Comparison of ENCODE assay signal across 8 cellular contexts in the genomic region with DNA sequence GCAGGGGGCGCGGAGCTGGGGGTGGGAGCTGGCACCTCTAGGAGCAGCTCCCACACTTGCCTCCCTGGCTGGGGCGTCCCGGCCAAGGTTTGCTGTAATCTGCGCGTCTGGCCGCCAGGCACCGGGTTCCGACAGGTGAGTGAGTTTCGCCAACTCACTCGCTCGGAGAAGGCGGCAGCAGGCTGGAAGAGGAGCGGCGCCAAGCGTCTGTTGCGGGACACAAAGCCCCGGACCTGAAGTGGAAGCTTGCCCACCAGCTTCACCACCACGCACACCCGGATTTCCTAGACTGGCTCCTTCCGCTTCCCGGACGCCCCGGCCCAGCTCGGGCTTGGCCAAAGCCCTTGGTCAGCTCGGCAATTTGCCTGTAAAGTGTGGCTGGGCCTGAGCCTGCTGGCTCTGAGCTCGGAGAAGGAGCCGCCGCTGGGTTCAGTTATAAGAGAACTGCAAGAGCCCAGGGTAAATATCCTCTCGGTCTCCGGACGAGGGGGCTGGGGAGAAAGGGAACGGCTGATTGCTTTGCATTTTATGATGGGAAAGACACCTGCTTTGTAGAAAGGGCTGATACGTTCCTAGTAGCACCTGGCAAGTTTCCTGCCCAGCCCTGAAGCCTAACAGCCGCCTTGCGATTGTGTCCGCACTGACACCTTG. TPM values are rescaled to one million over a fixed set of nuclear protein-coding genes. Genes with fewer than 3 reads are reported as not detected.
DNase-seq lines count a peak whose midpoint lies in the region; ATAC-seq, FAIRE-seq and TF ChIP-seq lines count a peak whose summit lies in the region.

No MANE protein-coding gene starts in this region.

- H3K56ac ChIP-seq in H1 (replicated peaks; ENCODE audit: insufficient read length, low read depth, low read length): no peak overlapping the region

- no peaks in the 10 kb centered on the region for H3K36me3 Mint-ChIP-seq in type B pancreatic cell

- POLR2A ChIA-PET in H1 (lab: Charles Lee; ENCODE audit: partially characterized antibody): interaction anchor here (1.3 to 1.5 kb wide), 3 partner anchors 10 to 131 kb away, joined by 3 to 4 read pairs (median 3); no protein-coding TSS in a partner anchor

- 5% methylated on average over 34 of the region's 37 CpGs; no CpG with 5 or more reads in 1 of the 2 experiments for WGBS in H1 (ENCODE audit: extremely low coverage in 1 of 2, insufficient coverage in 1 of 2, insufficient read length in 1 of 2, insufficient replicate concordance in 2 of 2, low coverage in 1 of 2, low lambda C conversion rate in 2 of 2, missing lambda C conversion rate in 1 of 2), 2 experiments
- WGBS in mesenchymal stem cell: 5% methylated on average over 37 of the region's 37 CpGs

- peak overlapping the region; percentile 87 to 96 for H3K4me2 ChIP-seq in H1 (ENCODE audit: insufficient read depth in 1 of 2, low read depth in 2 of 2, low read length in 2 of 2)
- peak overlapping the region; percentile 94 for H3K4me2 ChIP-seq in mesenchymal stem cell (ENCODE audit: low read length, poor library complexity, severe bottlenecking)

- H3K4me1 ChIP-seq in H1 (replicated peaks in 1 of 4; ENCODE audit: control insufficient read depth in 3 of 4, insufficient read depth in 4 of 4, low read length in 3 of 4): peaks cover 0 to 17% (median 4%) of the 10 kb centered on the region in 4 experiments; a peak in 6 of 7 replicates
- H3K4me1 ChIP-seq in mesenchymal stem cell (ENCODE audit: control insufficient read depth, insufficient read depth, low read depth, low read length): peaks cover 15% of the 10 kb centered on the region

- H3K27me3 ChIP-seq in H1 (replicated peaks in 1 of 4; ENCODE audit: control insufficient read depth in 3 of 4, extremely low read depth in 1 of 4, insufficient read depth in 3 of 4, low read length in 3 of 4): peaks cover 6 to 32% (median 21%) of the 10 kb centered on the region in 4 experiments
- peaks cover 24 to 29% of the 10 kb centered on the region in 2 experiments for H3K27me3 ChIP-seq in mesenchymal stem cell (ENCODE audit: control insufficient read depth in 1 of 2, insufficient read depth in 1 of 2, low read length in 2 of 2)

- no peak overlapping the region for H4K5ac ChIP-seq in H1 (ENCODE audit: insufficient read length, low read depth, low read length)

- ATAC-seq in HG02973 (IDR thresholded peaks at IDR 0.05; ENCODE audit: unreplicated experiment) (no peak), HG03432 (IDR thresholded peaks at IDR 0.05; ENCODE audit: unreplicated experiment) (no peak), GM18502 (IDR thresholded peaks at IDR 0.05; ENCODE audit: poor library complexity, unreplicated experiment) (no peak)

- no peak overlapping the region for H4K91ac ChIP-seq in H1 (replicated peaks; ENCODE audit: insufficient read length, low read length)
- H4K91ac ChIP-seq in mesenchymal stem cell (ENCODE audit: low read length): no peak overlapping the region

- peak overlapping the region in 3 of 4 experiments; percentile 21 to 69 (median 63); a peak in 5 of 7 replicates for H3K9ac ChIP-seq in H1 (replicated peaks in 1 of 4; ENCODE audit: extremely low read depth in 1 of 4, low read depth in 3 of 4, low read length in 3 of 4)
- H3K9ac ChIP-seq in mesenchymal stem cell (ENCODE audit: low read length): peak overlapping the region; percentile 77

- H4K8ac ChIP-seq in H1 (ENCODE audit: extremely low read depth, insufficient read depth, low read length) (peak overlapping the region; percentile 74; the same call in 1 of the 2 replicates), mesenchymal stem cell (ENCODE audit: low read length) (peak overlapping the region; percentile 19)

- TF ChIP-seq POLR2A in H1 (IDR thresholded peaks at IDR 0.05; ENCODE audit: control extremely low read depth in 1 of 2, low read depth in 2 of 2, low read length in 2 of 2): no peak

- peak; percentile 26 to 36 (median 27) for TF ChIP-seq CTCF in H1 (IDR thresholded peaks at IDR 0.05; ENCODE audit: control extremely low read depth in 1 of 3, insufficient read depth in 1 of 3, low read depth in 1 of 3, low read length in 3 of 3)
- TF ChIP-seq CTCF in type B pancreatic cell (conservative IDR thresholded peaks at IDR 0.05): no peak

- no peaks in the 10 kb centered on the region for H3K79me2 ChIP-seq in H1 (ENCODE audit: control insufficient read depth in 1 of 2, insufficient read depth in 2 of 2, low read length in 2 of 2)

- no peak overlapping the region for H3K27ac ChIP-seq in H1 (ENCODE audit: low read depth, low read length)
- no peak overlapping the region for H3K27ac ChIP-seq in mesenchymal stem cell (ENCODE audit: low read length, poor library complexity, severe bottlenecking)

- DNase-seq in ELF-1 (ENCODE audit: low read depth, low spot score): peak; percentile 79
- peak; percentile 85 for DNase-seq in NCI-H510A treated with DMSO at 0.1 percent for 48 hours (lab: John Stamatoyannopoulos, UW)
- peak in 1 of 2 experiments; percentile 85 for DNase-seq in H1 (ENCODE audit: low read depth in 1 of 2, low spot score in 2 of 2)
- DNase-seq in mesenchymal stem cell: peak; percentile 26
- no peak for DNase-seq in type B pancreatic cell (ENCODE audit: extremely low spot score, unreplicated experiment)

- H3K27me3 Mint-ChIP-seq in type B pancreatic cell: peaks cover 28% of the 10 kb centered on the region

- H4K20me1 ChIP-seq in H1 (replicated peaks in 1 of 2; ENCODE audit: control insufficient read depth in 1 of 2, insufficient read depth in 2 of 2, low read length in 2 of 2): no peaks in the 10 kb centered on the region

- FAIRE-seq in H1 (lab: Jason Lieb, UNC): no peak

- H3K9me3 Mint-ChIP-seq in type B pancreatic cell: no peaks in the 10 kb centered on the region

- H3K9me3 ChIP-seq in H1 (ENCODE audit: insufficient read depth in 2 of 2, low read depth in 1 of 2, low read length in 1 of 2) (no peaks in the 10 kb centered on the region), mesenchymal stem cell (ENCODE audit: control insufficient read depth, low read length) (no peaks in the 10 kb centered on the region)

- TF ChIP-seq EP300 in H1 (IDR thresholded peaks at IDR 0.05; ENCODE audit: borderline replicate concordance in 1 of 2, low read depth in 2 of 2, low read length in 2 of 2): no peak

- H2BK120ac ChIP-seq in H1 (replicated peaks; ENCODE audit: low read depth, low read length) (no peak overlapping the region), mesenchymal stem cell (ENCODE audit: low read depth, low read length) (no peak overlapping the region)

- no peak overlapping the region for H3K4ac ChIP-seq in H1 (replicated peaks; ENCODE audit: insufficient read length, low read depth, low read length)
- no peak overlapping the region for H3K4ac ChIP-seq in mesenchymal stem cell (ENCODE audit: low read depth in 1 of 2, low read length in 2 of 2)

- H3K27ac Mint-ChIP-seq in type B pancreatic cell: no peak overlapping the region

- H3K18ac ChIP-seq in H1 (ENCODE audit: extremely low read depth, low read length): peak overlapping the region; percentile 71; the same call in 1 of the 2 replicates
- H3K18ac ChIP-seq in mesenchymal stem cell (ENCODE audit: low read depth in 1 of 2, low read length in 2 of 2): no peak overlapping the region

- H2BK12ac ChIP-seq in H1 (ENCODE audit: low read depth, low read length): peak overlapping the region; percentile 64; the same call in 1 of the 2 replicates
- peak overlapping the region in 1 of 2 experiments; percentile 39 for H2BK12ac ChIP-seq in mesenchymal stem cell (ENCODE audit: low read length in 2 of 2)

- peaks cover 19% of the 10 kb centered on the region for H3K23me2 ChIP-seq in H1 (ENCODE audit: low read depth, low read length)

- peak overlapping the region; percentile 44; the same call in 1 of the 2 replicates for H2BK20ac ChIP-seq in H1 (ENCODE audit: low read length)

- peaks cover 5% of the 10 kb centered on the region for H3K4me1 Mint-ChIP-seq in type B pancreatic cell (ENCODE audit: unreplicated experiment)

- CTCF ChIA-PET in H1 (lab: Charles Lee; ENCODE audit: partially characterized antibody): interaction anchor here (0.6 to 7.9 kb wide), 25 partner anchors 10 to 928 kb away, joined by 3 to 102 read pairs (median 5); no protein-coding TSS in a partner anchor

- H3K36me3 ChIP-seq in H1 (ENCODE audit: control insufficient read depth in 2 of 4, insufficient read depth in 4 of 4, low read length in 3 of 4) (no peaks in the 10 kb centered on the region), mesenchymal stem cell (ENCODE audit: control insufficient read depth in 1 of 2, insufficient read depth in 2 of 2, low read depth in 1 of 2, low read length in 2 of 2) (no peaks in the 10 kb centered on the region)

- TF ChIP-seq RAD21 in H1 (IDR thresholded peaks at IDR 0.05 in 1 of 2, conservative IDR thresholded peaks at IDR 0.05 in 1 of 2; ENCODE audit: low read depth in 2 of 2, low read length in 2 of 2): peak; percentile 48 to 54

- peak overlapping the region; percentile 35; the same call in 1 of the 2 replicates for H2BK5ac ChIP-seq in H1 (ENCODE audit: low read depth, low read length)
- H2BK5ac ChIP-seq in mesenchymal stem cell (ENCODE audit: low read depth, low read length, poor library complexity, severe bottlenecking): no peak overlapping the region

- H2AFZ ChIP-seq in H1 (ENCODE audit: low read length): peak overlapping the region; percentile 94
- H2AFZ ChIP-seq in mesenchymal stem cell (ENCODE audit: low read depth, low read length): no peak overlapping the region

- H3K23ac ChIP-seq in H1 (ENCODE audit: insufficient read length) (no peak overlapping the region), mesenchymal stem cell (ENCODE audit: low read length in 2 of 2) (peak overlapping the region in 1 of 2 experiments; percentile 70)

- peak overlapping the region; percentile 47 to 79 (median 75) for H3K4me3 ChIP-seq in H1 (ENCODE audit: extremely low read depth in 1 of 4, insufficient read depth in 2 of 4, low read depth in 3 of 4, low read length in 4 of 4)
- peak overlapping the region; percentile 53 to 87 for H3K4me3 ChIP-seq in mesenchymal stem cell (ENCODE audit: insufficient read depth in 1 of 2, low read depth in 1 of 2, low read length in 2 of 2)

- H3K14ac ChIP-seq in H1 (ENCODE audit: insufficient read length): no peak overlapping the region
- H3K14ac ChIP-seq in mesenchymal stem cell (ENCODE audit: low read length in 2 of 2): no peak overlapping the region

- H2BK15ac ChIP-seq in H1 (ENCODE audit: low read length) (peak overlapping the region; percentile 61; the same call in 1 of the 2 replicates), mesenchymal stem cell (ENCODE audit: low read depth, poor library complexity, severe bottlenecking) (no peak overlapping the region)

- H2AK5ac ChIP-seq in H1 (ENCODE audit: low read depth, low read length): no peak overlapping the region
- no peak overlapping the region for H2AK5ac ChIP-seq in mesenchymal stem cell (ENCODE audit: low read length, severe bottlenecking)

- H3K79me1 ChIP-seq in H1 (ENCODE audit: low read depth, low read length) (no peaks in the 10 kb centered on the region), mesenchymal stem cell (replicated peaks; ENCODE audit: low read length, poor library complexity, severe bottlenecking) (no peaks in the 10 kb centered on the region)

- peak overlapping the region; percentile 75 for H3K4me3 Mint-ChIP-seq in type B pancreatic cell

RNA-seq across cellular contexts. Expression of a gene that starts 0.5 kb away (rescaled TPM):
- 3.2 and 3.4 TPM in 2 replicates for total RNA-seq in H1 (2021; fragmentation: NEBNext Ultra II Directional; extraction: Animal tissue kit (Norgen Biotek cat#: 25700))
- 3.8 and 6.3 TPM in 2 replicates for polyA plus RNA-seq in H1 (2011; rRNA removed)
- polyA plus RNA-seq in H1 (2011; cell fraction: cytosol; rRNA removed): 4.3 TPM
- polyA plus RNA-seq in H1 (2011; cell fraction: nucleus; rRNA removed): 3.2 TPM
- 4.8 to 6.9 TPM (median 5.5 TPM) in 4 replicates for polyA plus RNA-seq in H1 (2012, experiment 1 of 2)
- polyA plus RNA-seq in H1 (2012, experiment 2 of 2): 1.5 TPM
- polyA plus RNA-seq in H1 (2013, experiment 1 of 2): 11.6 TPM
- polyA plus RNA-seq in H1 (2013, experiment 2 of 2): 11.7 TPM
- polyA minus RNA-seq in H1 (2011; rRNA and poly(A)+ RNA removed): 5.0 and 7.8 TPM in 2 replicates
- 2.6 TPM for polyA minus RNA-seq in H1 (2011; cell fraction: cytosol; rRNA and poly(A)+ RNA removed)
- polyA minus RNA-seq in H1 (2011; cell fraction: nucleus; rRNA and poly(A)+ RNA removed): 4.8 TPM
- 0.07 TPM for polyA plus RNA-seq in mesenchymal stem cell (2013, experiment 1 of 2)
- polyA plus RNA-seq in mesenchymal stem cell (2013, experiment 2 of 2): 0.07 TPM
- total RNA-seq in type B pancreatic cell (ENCODE audit: low replicate concordance): 1.4 TPM in 1 of 2 replicates, not detected in the other
